Comparison of ENCODE assay signal across 11 cellular contexts in the genomic region with DNA sequence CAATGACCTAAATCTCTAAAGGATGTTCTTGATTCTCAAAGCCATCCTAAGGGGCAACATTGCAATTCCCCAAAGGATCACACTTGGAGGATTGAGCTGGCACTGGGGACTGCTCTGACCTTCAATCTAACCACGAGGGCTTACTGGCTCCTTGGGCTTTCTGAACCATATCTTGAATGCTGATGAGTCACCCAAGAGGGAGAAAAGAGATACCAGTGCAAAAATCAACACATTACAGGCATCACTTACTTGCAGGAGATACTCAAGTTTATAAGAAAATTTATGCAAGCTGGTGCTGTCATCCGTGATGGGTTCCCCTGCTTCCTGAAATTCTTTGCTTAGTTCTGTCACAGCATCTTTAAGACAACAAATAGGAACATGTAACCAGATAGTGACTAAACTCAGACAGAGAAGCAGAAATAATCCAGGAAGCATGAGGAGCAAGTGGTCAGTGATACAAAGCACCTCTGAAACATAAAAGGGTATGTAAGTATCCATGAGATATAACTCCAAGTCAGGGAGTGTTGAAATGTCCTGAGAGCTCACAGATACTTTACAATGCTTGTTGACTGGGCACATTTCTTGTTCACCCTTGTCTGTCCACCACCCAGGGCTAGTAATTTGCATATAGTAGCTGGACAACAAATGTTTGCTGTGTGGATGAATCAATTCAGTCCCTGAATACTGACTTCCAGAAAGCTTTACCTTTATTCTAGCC. TPM values are rescaled to one million over a fixed set of nuclear protein-coding genes. Genes with fewer than 3 reads are reported as not detected.
DNase-seq lines count a peak whose midpoint lies in the region; ATAC-seq and TF ChIP-seq lines count a peak whose summit lies in the region.
"Had no signal": no experiment of that assay in that cellular context is flagged by ENCODE, and none has a peak within 500 bp of the region (broad histone marks: within the 10 kb centered on the region; RNA-seq: fewer than 3 reads in every experiment).

No MANE protein-coding gene starts in this region.

- peaks cover 6% of the 10 kb centered on the region for H3K36me3 ChIP-seq in hepatocyte (replicated peaks; ENCODE audit: insufficient read depth, low read depth)
- H3K36me3 ChIP-seq in transverse colon: peaks cover 0 to 21% (median 8%) of the 10 kb centered on the region in 4 donors

- no peaks in the 10 kb centered on the region for H3K27me3 Mint-ChIP-seq in activated naive CD8-positive, alpha-beta T cell treated with anti-CD3 and anti-CD28 coated beads for 36 hours

- H3K36me3 Mint-ChIP-seq in activated naive CD8-positive, alpha-beta T cell treated with anti-CD3 and anti-CD28 coated beads for 36 hours: peaks cover 56% of the 10 kb centered on the region

- no peak for TF ChIP-seq CTCF in hepatocyte (IDR thresholded peaks at IDR 0.05; ENCODE audit: poor library complexity)
- TF ChIP-seq CTCF in transverse colon (IDR thresholded peaks at IDR 0.05): no peak

- TF ChIP-seq EP300 in transverse colon (IDR thresholded peaks at IDR 0.05; ENCODE audit: low read depth): no peak

- peaks cover 3% of the 10 kb centered on the region for H3K9me3 Mint-ChIP-seq in activated naive CD8-positive, alpha-beta T cell treated with anti-CD3 and anti-CD28 coated beads for 36 hours
- H3K9me3 Mint-ChIP-seq: nephron had no signal

- no peak for TF ChIP-seq POLR2A in transverse colon (IDR thresholded peaks at IDR 0.05)

- H3K9me2 ChIP-seq in hepatocyte (replicated peaks; ENCODE audit: insufficient read depth): no peaks in the 10 kb centered on the region

- CTCF ChIA-PET in HEK293T (lab: Yijun Ruan, JAX): no interaction called here

- H3K9me3 ChIP-seq in hepatocyte (ENCODE audit: low read depth) (no peaks in the 10 kb centered on the region), transverse colon (no peaks in the 10 kb centered on the region)

- POLR2A ChIA-PET in HEK293T (lab: Yijun Ruan, JAX): no interaction called here

- in situ Hi-C loops in ACHN (cut with HindIII; ENCODE audit: low pct_ligation_motif_present, low pct_unique_long_range_greater_than_20kb, low sequenced_read_pairs): no loop called here
- in situ Hi-C loops in transverse colon (cut with MboI; ENCODE audit: low pct_ligation_motif_present in 1 of 4, low pct_unique_long_range_greater_than_20kb in 1 of 4, low sequenced_read_pairs in 3 of 4): no loop called here

- DNase-seq in ACHN: peak; percentile 82
- peak; percentile 69 for DNase-seq in EH (ENCODE audit: low read depth)
- no peak for DNase-seq in activated naive CD8-positive, alpha-beta T cell treated with anti-CD3 and anti-CD28 coated beads for 36 hours
- no peak for DNase-seq in hepatocyte (ENCODE audit: low spot score)
- no peak for DNase-seq in DMS114 treated with DMSO at 0.1 percent for 48 hours (lab: John Stamatoyannopoulos, UW; ENCODE audit: unreplicated experiment)
- DNase-seq in transverse colon: no peak
- DNase-seq in HEK293T (ENCODE audit: extremely low spot score): no peak
- DNase-seq: NCI-H1417 had no signal

- peaks cover 9% of the 10 kb centered on the region for H3K79me2 ChIP-seq in hepatocyte

- no peaks in the 10 kb centered on the region for H4K20me1 ChIP-seq in hepatocyte (ENCODE audit: insufficient read depth, poor library complexity, severe bottlenecking)

- no peak overlapping the region for H3K4me3 ChIP-seq in hepatocyte
- no peak overlapping the region for H3K4me3 ChIP-seq in transverse colon

- H3K4me1 ChIP-seq in hepatocyte (ENCODE audit: insufficient read depth) (peaks cover 32% of the 10 kb centered on the region), transverse colon (peaks cover 21 to 60% (median 36%) of the 10 kb centered on the region in 4 donors)

- intact Hi-C loops in transverse colon (cut with DNase I; ENCODE audit: low total_unique reads): no loop called here

- ATAC-seq in GM18909 (IDR thresholded peaks at IDR 0.05; ENCODE audit: poor library complexity, unreplicated experiment): no peak

- H3K4me3 Mint-ChIP-seq in activated naive CD8-positive, alpha-beta T cell treated with anti-CD3 and anti-CD28 coated beads for 36 hours: peak overlapping the region; percentile 29
- H3K4me3 Mint-ChIP-seq: nephron had no signal

- WGBS in hepatocyte (ENCODE audit: low lambda C conversion rate, missing lambda C conversion rate): 74% methylated on average over 2 of the region's 2 CpGs
- 50 to 66% methylated on average over 1 to 2 of the region's 2 CpGs for WGBS in transverse colon (ENCODE audit: low coverage in 1 of 2), 2 donors

- no peaks in the 10 kb centered on the region for H3K27me3 ChIP-seq in hepatocyte
- no peaks in the 10 kb centered on the region for H3K27me3 ChIP-seq in transverse colon

- no peak overlapping the region for H3K4me2 ChIP-seq in hepatocyte

- peak overlapping the region; percentile 69 for H3K27ac Mint-ChIP-seq in activated naive CD8-positive, alpha-beta T cell treated with anti-CD3 and anti-CD28 coated beads for 36 hours
- H3K27ac Mint-ChIP-seq: nephron had no signal

- H3K27ac ChIP-seq in hepatocyte (peak overlapping the region; percentile 37), transverse colon (no peak overlapping the region)

- peaks cover 64% of the 10 kb centered on the region for H3K4me1 Mint-ChIP-seq in activated naive CD8-positive, alpha-beta T cell treated with anti-CD3 and anti-CD28 coated beads for 36 hours

- no peak overlapping the region for H2AFZ ChIP-seq in hepatocyte

TF ChIP-seq in HEK293T, 16 proteins besides CTCF, POLR2A, EP300 and RAD21:
- TF ChIP-seq ELF4 (IDR thresholded peaks at IDR 0.05) (no peak), FOXK2 (IDR thresholded peaks at IDR 0.05) (no peak), SUZ12 (IDR thresholded peaks at IDR 0.05) (no peak), SP1 (IDR thresholded peaks at IDR 0.05) (no peak), ZNF384 (IDR thresholded peaks at IDR 0.05) (no peak), FOXM1 (IDR thresholded peaks at IDR 0.05; ENCODE audit: borderline replicate concordance) (no peak), TARDBP (IDR thresholded peaks at IDR 0.05) (no peak), CTBP1 (IDR thresholded peaks at IDR 0.05; ENCODE audit: borderline replicate concordance) (no peak), FOXA1 (IDR thresholded peaks at IDR 0.05) (no peak), L3MBTL2 (conservative IDR thresholded peaks at IDR 0.05) (no peak), HDGF (IDR thresholded peaks at IDR 0.05; ENCODE audit: borderline replicate concordance) (no peak), LEF1 (IDR thresholded peaks at IDR 0.05; ENCODE audit: borderline replicate concordance) (no peak), NFRKB (IDR thresholded peaks at IDR 0.05) (no peak), ARNT (IDR thresholded peaks at IDR 0.05) (no peak), BHLHE40 (IDR thresholded peaks at IDR 0.05; ENCODE audit: borderline replicate concordance) (no peak)
- TF ChIP-seq, protein P1, sequence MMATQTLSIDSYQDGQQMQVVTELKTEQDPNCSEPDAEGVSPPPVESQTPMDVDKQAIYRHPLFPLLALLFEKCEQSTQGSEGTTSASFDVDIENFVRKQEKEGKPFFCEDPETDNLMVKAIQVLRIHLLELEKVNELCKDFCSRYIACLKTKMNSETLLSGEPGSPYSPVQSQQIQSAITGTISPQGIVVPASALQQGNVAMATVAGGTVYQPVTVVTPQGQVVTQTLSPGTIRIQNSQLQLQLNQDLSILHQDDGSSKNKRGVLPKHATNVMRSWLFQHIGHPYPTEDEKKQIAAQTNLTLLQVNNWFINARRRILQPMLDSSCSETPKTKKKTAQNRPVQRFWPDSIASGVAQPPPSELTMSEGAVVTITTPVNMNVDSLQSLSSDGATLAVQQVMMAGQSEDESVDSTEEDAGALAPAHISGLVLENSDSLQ (IDR thresholded peaks at IDR 0.05): no peak

RNA-seq across cellular contexts. Expression of a gene that starts 14.1 kb away (rescaled TPM):
- total RNA-seq in activated naive CD8-positive, alpha-beta T cell treated with anti-CD3 and anti-CD28 coated beads for 36 hours: 10 to 100 TPM in 1 of 2 experiments, 1 to 10 TPM in 1; 9.4 to 10.2 TPM
- 23.0 and 26.8 TPM in 2 replicates for total RNA-seq in hepatocyte
- polyA plus RNA-seq in hepatocyte: 7.5 and 9.0 TPM in 2 replicates
- total RNA-seq in transverse colon: 10 to 100 TPM; 34.5 to 40.0 (median 38.1) TPM

RNA-seq across cellular contexts. Expression of a gene that starts 38.2 kb away (rescaled TPM):
- total RNA-seq in activated naive CD8-positive, alpha-beta T cell treated with anti-CD3 and anti-CD28 coated beads for 36 hours: under 1 TPM; 0.49 to 0.58 TPM
- total RNA-seq in hepatocyte: not detected in 2 replicates
- 0.33 TPM in 1 of 2 replicates, not detected in the other for polyA plus RNA-seq in hepatocyte
- 1 to 10 TPM in 3 of 4 donors, not detected in 1; 3.3 to 9.4 (median 6.7) TPM for total RNA-seq in transverse colon
- total RNA-seq: dermis microvascular lymphatic vessel endothelial cell had no signal

RNA-seq across cellular contexts. Expression of a gene that starts 45.8 kb away (rescaled TPM):
- not detected for total RNA-seq in activated naive CD8-positive, alpha-beta T cell treated with anti-CD3 and anti-CD28 coated beads for 36 hours
- 0.27 and 0.40 TPM in 2 replicates for total RNA-seq in hepatocyte
- polyA plus RNA-seq in hepatocyte: 0.30 and 0.86 TPM in 2 replicates
- total RNA-seq in transverse colon: under 1 TPM in 2 of 4 donors, not detected in 2; 0.14 to 0.32 TPM
- total RNA-seq: dermis microvascular lymphatic vessel endothelial cell had no signal

Comparison
In these comparisons a context has a peak if more than half of its experiments do, and no peak if none do; other contexts are left out.
1. DNase-seq: peak in ACHN (single experiment) and EH (single experiment); none in activated naive CD8-positive, alpha-beta T cell treated with anti-CD3 and anti-CD28 coated beads for 36 hours (single experiment), hepatocyte (single experiment), DMS114 treated with DMSO at 0.1 percent for 48 hours (single experiment), transverse colon (single experiment) and HEK293T (single experiment).